In genomic region chr17:18260332-18261145, GRCh38 we compare ENCODE assay signal across 8 cellular contexts. TPM values are rescaled to one million over a fixed set of nuclear protein-coding genes. Genes with fewer than 3 reads are reported as not detected.
A peak's percentile ranks its signal among the peaks of the same experiment; 100 is the strongest.
DNase-seq lines count a peak whose midpoint lies in the region; ATAC-seq and TF ChIP-seq lines count a peak whose summit lies in the region.

TSS of gene MIEF2 (plus strand) at chr17:18260662. CDS start at chr17:18262721, 2,059 bp downstream.

- H3K4me1 ChIP-seq in right lobe of liver = peaks cover 0 to 29% (median 13%) of the 10 kb centered on the region in 4 donors

- DNase-seq in C1 segment of cervical spinal cord (lab: John Stamatoyannopoulos, UW) = peak; percentile 53 to 94 (median 90)
- peak; percentile 96 for DNase-seq in NCI-H748 treated with DMSO at 0.1 percent for 48 hours (lab: John Stamatoyannopoulos, UW)
- DNase-seq in activated CD4-positive, alpha-beta T cell treated with anti-CD3 and anti-CD28 coated beads, Interleukin-2, amount 50 U/mL, for 4 hours = peak; percentile 89
- peak; percentile 91 to 98 (median 97) for DNase-seq in dorsolateral prefrontal cortex
- DNase-seq in right lobe of liver = peak; percentile 96 to 97 (median 97)
- peak; percentile 95 for DNase-seq in stimulated activated CD4-positive, alpha-beta T cell treated with anti-CD3 and anti-CD28 coated beads, Interleukin-4, amount 100 ng/mL, for 24 hours

- peaks cover 0 to 36% (median 3%) of the 10 kb centered on the region in 4 donors for H3K36me3 ChIP-seq in right lobe of liver

- TF ChIP-seq CTCF in dorsolateral prefrontal cortex (IDR thresholded peaks at IDR 0.05 in 54 of 56, conservative IDR thresholded peaks at IDR 0.05 in 2 of 56; ENCODE audit: low read depth in 1 of 56, partially characterized antibody in 56 of 56) = peak in 14 of 56 donors; percentile 5 to 43 (median 22)
- TF ChIP-seq CTCF in right lobe of liver (IDR thresholded peaks at IDR 0.05) = no peak

- no peaks in the 10 kb centered on the region for H3K9me3 ChIP-seq in right lobe of liver

- intact Hi-C loops in dorsolateral prefrontal cortex (cut with DNase I) = loop anchor here (2.0 to 5.0 kb wide), 2 partner anchors 54 to 73 kb away; partner anchors contain the start of genes SMCR8 (in 2 of the 2) and TOP3A (in 2 of the 2)
- intact Hi-C loops in right lobe of liver (cut with DNase I) = no loop called here

- WGBS in right lobe of liver (ENCODE audit: insufficient coverage, low coverage, low lambda C conversion rate, missing lambda C conversion rate) = 0% methylated on average over 4 of the region's 72 CpGs

- ATAC-seq in GM19351 (IDR thresholded peaks at IDR 0.05; ENCODE audit: unreplicated experiment) (peak; percentile 83), HG03520 (IDR thresholded peaks at IDR 0.05; ENCODE audit: unreplicated experiment) (peak; percentile 69), right lobe of liver (peak; percentile 78 to 89 (median 86))

- peak within 1 kb of the TSS in 57 of 59 donors; percentile 52 to 96 (median 84) for H3K27ac ChIP-seq in dorsolateral prefrontal cortex
- H3K27ac ChIP-seq in right lobe of liver = peak within 1 kb of the TSS; percentile 64 to 72 (median 65)

- H3K4me3 ChIP-seq in dorsolateral prefrontal cortex (peak within 1 kb of the TSS; percentile 70 to 99 (median 94)), right lobe of liver (peak within 1 kb of the TSS; percentile 77 to 98 (median 90))

- TF ChIP-seq POLR2A in right lobe of liver (IDR thresholded peaks at IDR 0.05) = peak; percentile 54

- no peaks in the 10 kb centered on the region for H3K27me3 ChIP-seq in dorsolateral prefrontal cortex
- H3K27me3 ChIP-seq in right lobe of liver = no peaks in the 10 kb centered on the region

RNA-seq across cellular contexts. Expression of gene MIEF2, which starts in this region (rescaled TPM):
- total RNA-seq in dorsolateral prefrontal cortex (10 to 100 TPM; 12.6 to 31.3 (median 19.8) TPM), right lobe of liver (10 to 100 TPM in 1 of 6 experiments, 1 to 10 TPM in 5; 5.9 to 10.6 (median 7.1) TPM)

Comparison
In these comparisons a context has a peak if more than half of its experiments do, and no peak if none do; other contexts are left out.
1. Peak in every context shown above with its lines: DNase-seq, ATAC-seq, H3K4me3 ChIP-seq and H3K27ac ChIP-seq.
2. intact Hi-C loops: an anchor here in dorsolateral prefrontal cortex (2.0 to 5.0 kb wide); none called in right lobe of liver.